In genomic region chr17:76014100-76014924, GRCh38 we compare ENCODE assay signal across 8 cellular contexts. TPM values are rescaled to one million over a fixed set of nuclear protein-coding genes. Genes with fewer than 3 reads are reported as not detected.
A peak's percentile ranks its signal among the peaks of the same experiment; 100 is the strongest.
DNase-seq lines count a peak whose midpoint lies in the region; ATAC-seq, FAIRE-seq and TF ChIP-seq lines count a peak whose summit lies in the region.

No MANE protein-coding gene starts in this region.

- H3K36me3 ChIP-seq in BE2C (no peaks in the 10 kb centered on the region), GM23248 (ENCODE audit: low read depth) (no peaks in the 10 kb centered on the region), keratinocyte (ENCODE audit: control insufficient read depth in 2 of 2, extremely low read depth in 1 of 2, insufficient read depth in 2 of 2, low read length in 2 of 2) (peaks cover 35 to 36% of the 10 kb centered on the region in 2 experiments)

- H3K4me3 ChIP-seq in BE2C (ENCODE audit: low read depth, low read length) (peak overlapping the region; percentile 21), GM23248 (no peak overlapping the region), keratinocyte (ENCODE audit: control insufficient read depth in 2 of 3, extremely low read depth in 1 of 3, insufficient read depth in 2 of 3, low read depth in 1 of 3, low read length in 3 of 3) (no peak overlapping the region)

- H3K4me2 ChIP-seq in GM23248 (ENCODE audit: unreplicated experiment), result no peak overlapping the region
- no peak overlapping the region for H3K4me2 ChIP-seq in keratinocyte (ENCODE audit: control insufficient read depth, extremely low read depth, insufficient read depth, low read depth, low read length)

- no peak overlapping the region for H3K27ac ChIP-seq in GM23248
- H3K27ac ChIP-seq in VCaP, result no peak overlapping the region; the same call in 1 of the 2 replicates
- H3K27ac ChIP-seq in keratinocyte (ENCODE audit: control insufficient read depth, insufficient read depth, low read length), result no peak overlapping the region

- H3K4me1 ChIP-seq in BE2C (peaks cover 3% of the 10 kb centered on the region; the same call in 1 of the 2 replicates), GM23248 (ENCODE audit: insufficient read depth) (no peaks in the 10 kb centered on the region), keratinocyte (ENCODE audit: control insufficient read depth, extremely low read depth, insufficient read depth, low read length) (no peaks in the 10 kb centered on the region)

- no peak for ATAC-seq in HG02571 (IDR thresholded peaks at IDR 0.05; ENCODE audit: unreplicated experiment)

- 28 to 29% methylated on average over 17 to 19 of the region's 19 CpGs for WGBS in GM23248 (ENCODE audit: low coverage in 1 of 2, low lambda C conversion rate in 2 of 2, missing lambda C conversion rate in 2 of 2), 2 experiments

- no peak overlapping the region for H2AFZ ChIP-seq in GM23248
- H2AFZ ChIP-seq in keratinocyte (ENCODE audit: control insufficient read depth, low read length), result no peak overlapping the region

- H3K9ac ChIP-seq in GM23248 (no peak overlapping the region), keratinocyte (ENCODE audit: control insufficient read depth, extremely low read depth, insufficient read depth, low read length) (no peak overlapping the region)

- in situ Hi-C loops in GM23248 (cut with MboI) (no loop called here), T47D (cut with HindIII; ENCODE audit: low pct_unique_long_range_greater_than_20kb, low sequenced_read_pairs) (no loop called here)

- H3K9me1 ChIP-seq in keratinocyte (ENCODE audit: control insufficient read depth, extremely low read depth, insufficient read depth, low read length), result no peaks in the 10 kb centered on the region

- FAIRE-seq in keratinocyte (lab: Jason Lieb, UNC), result peak; percentile 43

- TF ChIP-seq CTCF in BE2C (IDR thresholded peaks at IDR 0.05; ENCODE audit: low read depth, low read length), result peak; percentile 95
- TF ChIP-seq CTCF in VCaP (conservative IDR thresholded peaks at IDR 0.05), result peak; percentile 98
- peak; percentile 85 to 96 (median 88) for TF ChIP-seq CTCF in keratinocyte (optimal IDR thresholded peaks at IDR 0.05 in 1 of 3, IDR thresholded peaks at IDR 0.05 in 1 of 3, conservative IDR thresholded peaks at IDR 0.05 in 1 of 3; ENCODE audit: extremely low read depth in 1 of 3, insufficient read depth in 2 of 3, low read length in 3 of 3)

- H3F3A ChIP-seq in GM23248 (ENCODE audit: insufficient read depth), result no peaks in the 10 kb centered on the region

- H3K79me2 ChIP-seq in GM23248 (ENCODE audit: insufficient read depth) (no peaks in the 10 kb centered on the region), keratinocyte (ENCODE audit: control insufficient read depth, insufficient read depth, low read length) (no peaks in the 10 kb centered on the region)

- H3K27me3 ChIP-seq in BE2C (no peaks in the 10 kb centered on the region), GM23248 (replicated peaks; ENCODE audit: insufficient read depth) (no peaks in the 10 kb centered on the region), keratinocyte (ENCODE audit: control insufficient read depth, extremely low read depth, insufficient read depth, low read length) (no peaks in the 10 kb centered on the region)

- H3K9me2 ChIP-seq in GM23248 (ENCODE audit: insufficient read depth), result no peaks in the 10 kb centered on the region

- DNase-seq in BE2C, result peak; percentile 88
- DNase-seq in GM23248, result peak; percentile 79
- DNase-seq in NCI-H2107 treated with DMSO at 0.1 percent for 48 hours (lab: John Stamatoyannopoulos, UW; ENCODE audit: unreplicated experiment), result peak; percentile 27
- DNase-seq in T47D (ENCODE audit: low read depth in 1 of 2, low spot score in 1 of 2), result peak; percentile 82 to 94
- no peak for DNase-seq in keratinocyte (ENCODE audit: low read depth, low spot score)
- peak; percentile 66 to 70 for DNase-seq in stimulated activated CD4-positive, alpha-beta T cell treated with anti-CD3 and anti-CD28 coated beads, Interleukin-1b, Interleukin-23, amount 100 ng/mL, for 4 hours (ENCODE audit: low read depth in 2 of 2)

- dilution Hi-C loops in keratinocyte (cut with MboI; ENCODE audit: extremely low pct_ligation_motif_present, low sequenced_read_pairs), result no loop called here

- H3K9me3 ChIP-seq in BE2C (no peaks in the 10 kb centered on the region), GM23248 (ENCODE audit: low read depth) (no peaks in the 10 kb centered on the region), keratinocyte (ENCODE audit: control insufficient read depth, low read depth, low read length) (no peaks in the 10 kb centered on the region)

- H4K20me1 ChIP-seq in GM23248 (ENCODE audit: insufficient read depth) (no peaks in the 10 kb centered on the region), keratinocyte (ENCODE audit: control insufficient read depth, extremely low read depth, insufficient read depth, low read length) (peaks cover 5% of the 10 kb centered on the region)

RNA-seq across cellular contexts. Expression of gene EVPL, which starts 12.8 kb away (rescaled TPM):
- 0.94 TPM for polyA plus RNA-seq in BE2C (2012; ENCODE audit: insufficient read depth, insufficient read length, low read depth)
- total RNA-seq in GM23248 (2014; rRNA removed; shearing (Covaris generic)), result not detected in 2 replicates
- polyA plus RNA-seq in GM23248 (2016; fragmentation: Nextera tagmentation; extraction: Ambion mirVana) (not detected in 2 replicates), keratinocyte (6.4 to 11.9 TPM (median 7.6 TPM) in 3 replicates)
- 54.1 TPM for polyA plus RNA-seq in keratinocyte (2011; ENCODE audit: low read depth)
- polyA plus RNA-seq in keratinocyte (2011; cell fraction: cytosol; rRNA removed), result 3.3 and 9.8 TPM in 2 replicates
- polyA plus RNA-seq in keratinocyte (2011; cell fraction: nucleus; rRNA removed), result 36.2 and 42.7 TPM in 2 replicates
- polyA plus RNA-seq in keratinocyte (2012; ENCODE audit: low replicate concordance), result 21.2 and 73.9 TPM in 2 replicates
- 5.4 to 20.6 TPM (median 11.1 TPM) in 3 replicates for polyA minus RNA-seq in keratinocyte
- polyA minus RNA-seq in keratinocyte (2011; cell fraction: cytosol; rRNA and poly(A)+ RNA removed), result 19.6 TPM
- 42.7 and 44.7 TPM in 2 replicates for polyA minus RNA-seq in keratinocyte (2011; cell fraction: nucleus; rRNA and poly(A)+ RNA removed)

RNA-seq across cellular contexts. Expression of gene CDK3, which starts 13.7 kb away (rescaled TPM):
- 4.1 TPM for polyA plus RNA-seq in BE2C (2012; ENCODE audit: insufficient read depth, insufficient read length, low read depth)
- total RNA-seq in GM23248 (2014; rRNA removed; shearing (Covaris generic)), result 0.43 and 1.5 TPM in 2 replicates
- polyA plus RNA-seq in GM23248 (2016; fragmentation: Nextera tagmentation; extraction: Ambion mirVana) (1.9 and 2.0 TPM in 2 replicates), keratinocyte (1.8 to 3.6 TPM (median 2.0 TPM) in 3 replicates)
- 0.84 TPM for polyA plus RNA-seq in keratinocyte (2011; ENCODE audit: low read depth)
- 0.34 and 0.45 TPM in 2 replicates for polyA plus RNA-seq in keratinocyte (2011; cell fraction: cytosol; rRNA removed)
- 11.7 and 17.1 TPM in 2 replicates for polyA plus RNA-seq in keratinocyte (2011; cell fraction: nucleus; rRNA removed)
- polyA plus RNA-seq in keratinocyte (2012; ENCODE audit: low replicate concordance), result 1.6 and 3.7 TPM in 2 replicates
- 1.5 to 2.7 TPM (median 2.0 TPM) in 3 replicates for polyA minus RNA-seq in keratinocyte
- polyA minus RNA-seq in keratinocyte (2011; cell fraction: cytosol; rRNA and poly(A)+ RNA removed), result not detected
- 0.39 and 0.63 TPM in 2 replicates for polyA minus RNA-seq in keratinocyte (2011; cell fraction: nucleus; rRNA and poly(A)+ RNA removed)

RNA-seq across cellular contexts. Expression of gene TEN1, which starts 35.3 kb away (rescaled TPM):
- polyA plus RNA-seq in BE2C (2012; ENCODE audit: insufficient read depth, insufficient read length, low read depth), result 22.5 TPM
- total RNA-seq in GM23248 (2014; rRNA removed; shearing (Covaris generic)), result 18.2 and 19.5 TPM in 2 replicates
- polyA plus RNA-seq in GM23248 (2016; fragmentation: Nextera tagmentation; extraction: Ambion mirVana) (21.2 and 23.1 TPM in 2 replicates), keratinocyte (11.7 to 22.3 TPM (median 15.6 TPM) in 3 replicates)
- polyA plus RNA-seq in keratinocyte (2011; ENCODE audit: low read depth), result 15.6 TPM
- polyA plus RNA-seq in keratinocyte (2011; cell fraction: cytosol; rRNA removed), result 9.3 and 16.9 TPM in 2 replicates
- 9.7 and 11.6 TPM in 2 replicates for polyA plus RNA-seq in keratinocyte (2011; cell fraction: nucleus; rRNA removed)
- polyA plus RNA-seq in keratinocyte (2012; ENCODE audit: low replicate concordance), result 16.7 and 17.1 TPM in 2 replicates
- polyA minus RNA-seq in keratinocyte, result 11.0 to 18.5 TPM (median 11.6 TPM) in 3 replicates
- 19.6 TPM for polyA minus RNA-seq in keratinocyte (2011; cell fraction: cytosol; rRNA and poly(A)+ RNA removed)
- polyA minus RNA-seq in keratinocyte (2011; cell fraction: nucleus; rRNA and poly(A)+ RNA removed), result 1.2 and 2.1 TPM in 2 replicates

RNA-seq across cellular contexts. Expression of gene ACOX1, which starts 35.3 kb away (rescaled TPM):
- polyA plus RNA-seq in BE2C (2012; ENCODE audit: insufficient read depth, insufficient read length, low read depth), result 8.8 TPM
- 27.6 and 36.3 TPM in 2 replicates for total RNA-seq in GM23248 (2014; rRNA removed; shearing (Covaris generic))
- 17.4 and 20.5 TPM in 2 replicates for polyA plus RNA-seq in GM23248 (2016; fragmentation: Nextera tagmentation; extraction: Ambion mirVana)
- 29.7 to 42.8 TPM (median 31.8 TPM) in 3 replicates for polyA plus RNA-seq in keratinocyte
- polyA plus RNA-seq in keratinocyte (2011; ENCODE audit: low read depth), result 98.6 TPM
- polyA plus RNA-seq in keratinocyte (2011; cell fraction: cytosol; rRNA removed), result 22.9 and 34.2 TPM in 2 replicates
- polyA plus RNA-seq in keratinocyte (2011; cell fraction: nucleus; rRNA removed), result 43.9 and 45.2 TPM in 2 replicates
- 17.8 and 61.6 TPM in 2 replicates for polyA plus RNA-seq in keratinocyte (2012; ENCODE audit: low replicate concordance)
- polyA minus RNA-seq in keratinocyte, result 81.0 to 195 TPM (median 112 TPM) in 3 replicates
- 98.0 TPM for polyA minus RNA-seq in keratinocyte (2011; cell fraction: cytosol; rRNA and poly(A)+ RNA removed)
- polyA minus RNA-seq in keratinocyte (2011; cell fraction: nucleus; rRNA and poly(A)+ RNA removed), result 70.7 and 110 TPM in 2 replicates

RNA-seq across cellular contexts. Expression of gene SRP68, which starts 58.0 kb away (rescaled TPM):
- polyA plus RNA-seq in BE2C (2012; ENCODE audit: insufficient read depth, insufficient read length, low read depth), result 186 TPM
- total RNA-seq in GM23248 (2014; rRNA removed; shearing (Covaris generic)), result 28.8 and 38.2 TPM in 2 replicates
- polyA plus RNA-seq in GM23248 (2016; fragmentation: Nextera tagmentation; extraction: Ambion mirVana) (69.8 and 76.5 TPM in 2 replicates), keratinocyte (59.0 to 87.1 TPM (median 81.3 TPM) in 3 replicates)
- 141 TPM for polyA plus RNA-seq in keratinocyte (2011; ENCODE audit: low read depth)
- 62.1 and 90.0 TPM in 2 replicates for polyA plus RNA-seq in keratinocyte (2011; cell fraction: cytosol; rRNA removed)
- polyA plus RNA-seq in keratinocyte (2011; cell fraction: nucleus; rRNA removed), result 76.7 and 78.1 TPM in 2 replicates
- polyA plus RNA-seq in keratinocyte (2012; ENCODE audit: low replicate concordance), result 75.6 and 86.9 TPM in 2 replicates
- 48.1 to 57.6 TPM (median 53.9 TPM) in 3 replicates for polyA minus RNA-seq in keratinocyte
- 25.7 TPM for polyA minus RNA-seq in keratinocyte (2011; cell fraction: cytosol; rRNA and poly(A)+ RNA removed)
- polyA minus RNA-seq in keratinocyte (2011; cell fraction: nucleus; rRNA and poly(A)+ RNA removed), result 23.5 and 44.0 TPM in 2 replicates
